21 cellular contexts compared by ENCODE assay signal in the genomic region with DNA sequence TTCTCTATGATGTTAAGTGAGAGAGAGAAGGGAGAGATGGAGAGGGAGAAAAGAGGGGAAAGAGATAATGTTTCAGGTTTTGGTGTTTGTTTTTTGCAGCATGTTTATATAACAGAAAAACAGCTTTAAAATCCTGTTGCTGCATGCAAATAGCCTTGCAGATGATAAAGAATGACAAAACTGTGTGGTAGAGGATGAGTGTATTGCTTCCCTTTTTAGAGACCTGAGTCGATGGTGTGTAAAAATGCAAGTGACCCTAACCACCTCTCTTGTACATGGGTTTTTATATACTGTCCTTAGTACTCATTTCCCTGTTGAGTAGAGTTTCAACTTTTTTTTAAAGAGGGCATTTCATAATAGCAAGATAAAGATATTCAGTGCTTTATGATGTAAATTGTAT.
DNase-seq lines count a peak whose midpoint lies in the region; ATAC-seq and TF ChIP-seq lines count a peak whose summit lies in the region.
"Had no signal": no experiment of that assay in that cellular context is flagged by ENCODE, and none has a peak within 500 bp of the region (broad histone marks: within the 10 kb centered on the region; RNA-seq: fewer than 3 reads in every experiment).

No MANE protein-coding gene starts in this region.

- H3K4me3 Mint-ChIP-seq in chondrocyte (ENCODE audit: unreplicated experiment) = no peak overlapping the region
- H3K4me3 Mint-ChIP-seq: activated B cell treated with CpG ODN at 0.5 μM for 24 hours, H9 had no signal

- H3K27me3 Mint-ChIP-seq in chondrocyte (ENCODE audit: low read depth) = no peaks in the 10 kb centered on the region

- no peaks in the 10 kb centered on the region for H3K36me3 Mint-ChIP-seq in chondrocyte (ENCODE audit: low read depth)
- H3K36me3 Mint-ChIP-seq: activated naive CD4-positive, alpha-beta T cell treated with anti-CD3 and anti-CD28 coated beads, Interleukin-2, amount 50 U/mL, for 72 hours had no signal

- no peak overlapping the region for H3K4me3 ChIP-seq in HAP-1
- H3K4me3 ChIP-seq: cardiac muscle cell, gastroesophageal sphincter, skin epidermis had no signal

- H3K27ac Mint-ChIP-seq in chondrocyte (ENCODE audit: unreplicated experiment) = no peak overlapping the region
- H3K27ac Mint-ChIP-seq: activated B cell treated with CpG ODN at 0.5 μM for 24 hours; activated naive CD4-positive, alpha-beta T cell treated with anti-CD3 and anti-CD28 coated beads, Interleukin-2, amount 50 U/mL, for 72 hours; H9 had no signal

- DNase-seq in MV-4-11 (lab: John Stamatoyannopoulos, UW) (peak; percentile 11), LoVo (ENCODE audit: low spot score) (no peak), HAP-1 (ENCODE audit: low spot score in 2 of 2) (no peak), chondrocyte (ENCODE audit: low spot score) (no peak), A172 (ENCODE audit: low spot score) (no peak)
- DNase-seq: activated B cell treated with CpG ODN at 0.5 μM for 24 hours; activated CD8-positive, alpha-beta memory T cell treated with anti-CD3 and anti-CD28 coated beads, Interleukin-2, amount 50 U/mL, for 4 hours; H9; midbrain; NCI-H1048; NCI-H345; nucleus accumbens; PC-3; substantia nigra had no signal

- in situ Hi-C loops in HAP-1 (cut with MboI; ENCODE audit: low sequenced_read_pairs) = loop anchor here (10.0 to 25.0 kb wide), 2 partner anchors 1217 to 1734 kb away; no protein-coding TSS in a partner anchor

- no peaks in the 10 kb centered on the region for H3K9me3 ChIP-seq in HAP-1
- H3K9me3 ChIP-seq: gastroesophageal sphincter had no signal

- peaks cover 11% of the 10 kb centered on the region for H3K4me1 Mint-ChIP-seq in chondrocyte (ENCODE audit: low read depth)

- 0 out of 2 replicates have a peak, but pooled peaks cover 10% of the 10 kb centered on the region for H3K27me3 ChIP-seq in HAP-1 (ENCODE audit: low read depth)
- H3K27me3 ChIP-seq: gastroesophageal sphincter had no signal

- no peaks in the 10 kb centered on the region for H3K9me3 Mint-ChIP-seq in chondrocyte (ENCODE audit: low read depth)
- H3K9me3 Mint-ChIP-seq: activated B cell treated with CpG ODN at 0.5 μM for 24 hours; activated naive CD4-positive, alpha-beta T cell treated with anti-CD3 and anti-CD28 coated beads, Interleukin-2, amount 50 U/mL, for 72 hours had no signal

- no peaks in the 10 kb centered on the region for H3K4me1 ChIP-seq in HAP-1

- peak; percentile 85 for ATAC-seq in GM18867 (IDR thresholded peaks at IDR 0.05; ENCODE audit: unreplicated experiment)
- ATAC-seq in GM21447 (IDR thresholded peaks at IDR 0.05; ENCODE audit: unreplicated experiment) = peak; percentile 67
- ATAC-seq in HG03039 (IDR thresholded peaks at IDR 0.05; ENCODE audit: unreplicated experiment) = peak; percentile 76
- ATAC-seq: gastroesophageal sphincter, PC-3 had no signal

- TF ChIP-seq CTCF in chondrocyte (IDR thresholded peaks at IDR 0.05) = no peak

- no peaks in the 10 kb centered on the region for H3K36me3 ChIP-seq in HAP-1 (replicated peaks)
- H3K36me3 ChIP-seq: cardiac muscle cell, gastroesophageal sphincter had no signal
